Comparison of ENCODE assay signal across 1 cellular context in genomic region chr20:53579581-53580375, GRCh38.
TF ChIP-seq lines count a peak whose summit lies in the region.

No MANE protein-coding gene starts in this region.

TF ChIP-seq in A549, 52 proteins besides CTCF, POLR2A, EP300 and RAD21 (continued from another document):
- TF ChIP-seq POLR2AphosphoS2 (conservative IDR thresholded peaks at IDR 0.05; ENCODE audit: low read length) (no peak), TFCP2L1 (CRISPR knock-in tag; IDR thresholded peaks at IDR 0.05) (no peak), PHF8 (IDR thresholded peaks at IDR 0.05; ENCODE audit: borderline replicate concordance, low read depth) (no peak), BHLHE40 (IDR thresholded peaks at IDR 0.05; ENCODE audit: low read depth, low read length) (no peak), MAX (IDR thresholded peaks at IDR 0.05) (no peak), RARB (CRISPR knock-in tag; IDR thresholded peaks at IDR 0.05) (no peak), HOXA7 (CRISPR knock-in tag; IDR thresholded peaks at IDR 0.05) (no peak), ZNF302 (CRISPR knock-in tag; IDR thresholded peaks at IDR 0.05) (no peak), ZSCAN20 (CRISPR knock-in tag; IDR thresholded peaks at IDR 0.05) (no peak), JUNB (IDR thresholded peaks at IDR 0.05) (peak; percentile 43; the same call in 1 of the 2 replicates), KDM5A (IDR thresholded peaks at IDR 0.05) (no peak), SMC3 (IDR thresholded peaks at IDR 0.05) (no peak; the same call in 2 of the 3 replicates), RCOR1 (IDR thresholded peaks at IDR 0.05; ENCODE audit: low read depth, low read length) (no peak), CHD2 (IDR thresholded peaks at IDR 0.05; ENCODE audit: low read length, partially characterized antibody) (no peak), GATA3 (IDR thresholded peaks at IDR 0.05; ENCODE audit: borderline replicate concordance) (peak; percentile 56; the same call in 1 of the 2 replicates), RNF2 (IDR thresholded peaks at IDR 0.05; ENCODE audit: borderline replicate concordance, low read depth) (no peak), ZFP36 (IDR thresholded peaks at IDR 0.05; ENCODE audit: borderline replicate concordance, partially characterized antibody) (no peak), MAZ (IDR thresholded peaks at IDR 0.05; ENCODE audit: borderline replicate concordance, low read depth, low read length) (no peak), MYC (IDR thresholded peaks at IDR 0.05; ENCODE audit: borderline replicate concordance, low read length) (no peak), BCL3 (IDR thresholded peaks at IDR 0.05) (0 out of 3 replicates have a peak, but pooled peaks have one; percentile 45), HOXB13 (CRISPR knock-in tag; IDR thresholded peaks at IDR 0.05; ENCODE audit: low read depth) (no peak), EHF (CRISPR knock-in tag; IDR thresholded peaks at IDR 0.05) (no peak), NPAS2 (CRISPR knock-in tag; IDR thresholded peaks at IDR 0.05; ENCODE audit: borderline replicate concordance) (no peak), MAFK (IDR thresholded peaks at IDR 0.05; ENCODE audit: partially characterized antibody) (no peak), NR3C1 (IDR thresholded peaks at IDR 0.05) (no peak), RFX5 (IDR thresholded peaks at IDR 0.05) (no peak), FOSL2 (IDR thresholded peaks at IDR 0.05) (no peak), FOSL2 (CRISPR knock-in tag; IDR thresholded peaks at IDR 0.05) (peak; percentile 46), E2F6 (IDR thresholded peaks at IDR 0.05; ENCODE audit: borderline replicate concordance, low read depth) (no peak), HES2 (IDR thresholded peaks at IDR 0.05) (peak; percentile 60; the same call in 1 of the 2 replicates), HDAC2 (IDR thresholded peaks at IDR 0.05) (no peak), CBX8 (IDR thresholded peaks at IDR 0.05) (no peak), JUN (IDR thresholded peaks at IDR 0.05) (peak; percentile 51 to 62; a peak in 3 of 5 replicates), NFE2L2 (conservative IDR thresholded peaks at IDR 0.05; ENCODE audit: low read length) (no peak), HEYL (CRISPR knock-in tag; IDR thresholded peaks at IDR 0.05) (no peak), CEBPB (IDR thresholded peaks at IDR 0.05) (peak; percentile 98)
TF ChIP-seq in A549: peak in this region for 9.
